ENCODE assay signal across 29 cellular contexts in the genomic region with DNA sequence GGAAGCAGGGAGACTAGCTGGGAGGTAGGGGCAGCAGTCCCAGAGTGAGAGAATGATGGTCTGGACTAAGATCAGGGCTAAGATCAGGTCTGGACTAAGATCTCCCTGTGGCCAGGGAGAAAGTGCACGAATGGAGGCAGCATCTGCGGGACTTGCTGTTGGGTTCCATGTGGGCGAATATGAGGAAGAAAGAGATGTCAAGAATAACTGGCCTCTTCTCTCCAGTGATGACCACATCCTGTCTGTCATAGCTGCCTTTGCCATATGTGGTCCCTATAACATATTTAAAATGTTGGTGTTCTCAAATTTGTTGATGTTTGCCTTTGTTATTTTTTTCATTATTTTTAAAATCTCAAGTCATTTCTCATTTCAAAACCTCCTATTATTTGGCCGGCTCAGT. TPM values are rescaled to one million over a fixed set of nuclear protein-coding genes. Genes with fewer than 3 reads are reported as not detected.
A peak's percentile ranks its signal among the peaks of the same experiment; 100 is the strongest.
DNase-seq lines count a peak whose midpoint lies in the region; ATAC-seq and TF ChIP-seq lines count a peak whose summit lies in the region.
"Had no signal": no experiment of that assay in that cellular context is flagged by ENCODE, and none has a peak within 500 bp of the region (broad histone marks: within the 10 kb centered on the region; RNA-seq: fewer than 3 reads in every experiment).

No MANE protein-coding gene starts in this region.

- no peak overlapping the region for H2BK15ac ChIP-seq in IMR-90 (ENCODE audit: low read depth, low read length)

- H3K14ac ChIP-seq in IMR-90 (replicated peaks; ENCODE audit: low read depth, low read length): no peak overlapping the region

- H3K27ac ChIP-seq in IMR-90 (ENCODE audit: insufficient read depth, low read length): no peak overlapping the region
- H3K27ac ChIP-seq in OCI-LY7 (ENCODE audit: low read depth, low read length, poor library complexity, severe bottlenecking): no peak overlapping the region
- H3K27ac ChIP-seq: left lung, parathyroid adenoma, SK-N-MC, thyroid gland had no signal

- no peak for TF ChIP-seq RAD21 in IMR-90 (IDR thresholded peaks at IDR 0.05; ENCODE audit: low read length)

- H3K79me2 ChIP-seq in OCI-LY7 (ENCODE audit: insufficient read depth, low read depth, low read length): no peaks in the 10 kb centered on the region
- H3K79me2 ChIP-seq: parathyroid adenoma had no signal

- intact Hi-C loops in activated CD4-positive, alpha-beta T cell treated with anti-CD3 and anti-CD28 coated beads for 36 hours (cut with DNase I, micrococcal nuclease): no loop called here
- intact Hi-C loops in IMR-90 (cut with micrococcal nuclease): no loop called here
- intact Hi-C loops in OCI-LY7 (cut with micrococcal nuclease; ENCODE audit: unreplicated experiment): no loop called here
- intact Hi-C loops in posterior vena cava (cut with DNase I): loop anchor here in 1 of 2 donors (10.0 kb wide), 1 partner anchor 1788 kb away; no protein-coding TSS in a partner anchor

- no peak overlapping the region for H3K27ac Mint-ChIP-seq in activated CD4-positive, alpha-beta T cell treated with anti-CD3 and anti-CD28 coated beads for 36 hours
- H3K27ac Mint-ChIP-seq: activated naive CD4-positive, alpha-beta T cell treated with anti-CD3 and anti-CD28 coated beads for 36 hours; brain had no signal

- no peaks in the 10 kb centered on the region for H3K27me3 Mint-ChIP-seq in activated CD4-positive, alpha-beta T cell treated with anti-CD3 and anti-CD28 coated beads for 36 hours
- H3K27me3 Mint-ChIP-seq: CD8-positive, alpha-beta memory T cell had no signal

- peaks cover 9% of the 10 kb centered on the region for H3K4me1 Mint-ChIP-seq in activated CD4-positive, alpha-beta T cell treated with anti-CD3 and anti-CD28 coated beads for 36 hours
- H3K4me1 Mint-ChIP-seq: brain, neural crest cell had no signal

- H2BK20ac ChIP-seq in IMR-90 (ENCODE audit: low read depth, low read length): no peak overlapping the region

- peak; percentile 26 for ATAC-seq in activated CD4-positive, alpha-beta T cell treated with anti-CD3 and anti-CD28 coated beads for 36 hours
- no peak for ATAC-seq in IMR-90 (ENCODE audit: low read depth)
- no peak for ATAC-seq in HG03025 (IDR thresholded peaks at IDR 0.05; ENCODE audit: low FRiP score, unreplicated experiment)
- ATAC-seq in activated CD4-positive, CD25-positive, alpha-beta regulatory T cell treated with anti-CD3 and anti-CD28 coated beads, Interleukin-2, amount 50 U/mL, for 24 hours: no peak
- ATAC-seq: esophagus mucosa, HepG2, left lung, PC-3 had no signal

- no peaks in the 10 kb centered on the region for H3K9me2 ChIP-seq in OCI-LY7 (ENCODE audit: insufficient read depth, low read length)

- H3K9me1 ChIP-seq in IMR-90 (ENCODE audit: insufficient read depth, low read length): no peaks in the 10 kb centered on the region

- no peak overlapping the region for H4K8ac ChIP-seq in IMR-90 (ENCODE audit: low read depth in 2 of 2, low read length in 2 of 2)

- no peak for TF ChIP-seq POLR2A in IMR-90 (IDR thresholded peaks at IDR 0.05; ENCODE audit: low read depth, low read length)

- no peak overlapping the region for H3K4me3 Mint-ChIP-seq in activated CD4-positive, alpha-beta T cell treated with anti-CD3 and anti-CD28 coated beads for 36 hours
- H3K4me3 Mint-ChIP-seq: activated naive CD4-positive, alpha-beta T cell treated with anti-CD3 and anti-CD28 coated beads for 36 hours; brain; CD8-positive, alpha-beta memory T cell; neural crest cell had no signal

- no peak for TF ChIP-seq CTCF in IMR-90 (conservative IDR thresholded peaks at IDR 0.05; ENCODE audit: low read depth, low read length)
- TF ChIP-seq CTCF in OCI-LY7 (conservative IDR thresholded peaks at IDR 0.05; ENCODE audit: low read length): no peak

- no peak overlapping the region for H2BK5ac ChIP-seq in IMR-90 (ENCODE audit: low read depth, low read length, poor library complexity, severe bottlenecking)

- dilution Hi-C loops in IMR-90 (cut with HindIII; ENCODE audit: low sequenced_read_pairs, unreplicated experiment): no loop called here

- BruUV-seq in IMR-90 (replicated peaks; lab: Mats Ljungman, UMichigan): no TSS peak
- no TSS peak for BruUV-seq in OCI-LY7 (replicated peaks; lab: Mats Ljungman, UMichigan)

- no CpG with 5 or more reads among the region's 4 CpGs for WGBS in IMR-90 (ENCODE audit: extremely low coverage in 2 of 2, insufficient read length in 1 of 2), 2 experiments

- no peak overlapping the region for H2BK120ac ChIP-seq in IMR-90 (ENCODE audit: low read depth, low read length)

- POLR2A ChIA-PET in activated CD4-positive, alpha-beta T cell treated with anti-CD3 and anti-CD28 coated beads for 36 hours (lab: Charles Lee): no interaction called here
- POLR2A ChIA-PET in IMR-90 (lab: Charles Lee; ENCODE audit: unreplicated experiment) (no interaction called here), OCI-LY7 (lab: Charles Lee) (interaction anchor here (0.6 to 4.8 kb wide), 5 partner anchors 12 to 64 kb away, joined by 3 to 46 read pairs (median 4); no protein-coding TSS in a partner anchor)

- no peaks in the 10 kb centered on the region for H4K20me1 ChIP-seq in IMR-90 (ENCODE audit: insufficient read depth, low read length)
- H4K20me1 ChIP-seq in OCI-LY7 (ENCODE audit: insufficient read depth, low read length): no peaks in the 10 kb centered on the region

- in situ Hi-C loops in IMR-90 (cut with MboI; ENCODE audit: low sequenced_read_pairs): no loop called here

- no peak overlapping the region for H3K18ac ChIP-seq in IMR-90 (ENCODE audit: low read depth, low read length)

- no peak overlapping the region for H3K4ac ChIP-seq in IMR-90 (ENCODE audit: low read depth, low read length)

- H3K4me2 ChIP-seq in IMR-90 (ENCODE audit: low read depth, low read length) (no peak overlapping the region), OCI-LY7 (ENCODE audit: low read length) (peak overlapping the region; percentile 17)

- no peak overlapping the region for H3K23ac ChIP-seq in IMR-90 (ENCODE audit: low read depth, low read length)

- CTCF ChIA-PET in activated CD4-positive, alpha-beta T cell treated with anti-CD3 and anti-CD28 coated beads for 36 hours (lab: Charles Lee): interaction anchor here (1.0 to 1.3 kb wide), 3 partner anchors 50 to 166 kb away, joined by 3 read pairs; no protein-coding TSS in a partner anchor
- CTCF ChIA-PET in IMR-90 (lab: Yijun Ruan, JAX): no interaction called here
- CTCF ChIA-PET in OCI-LY7 (lab: Charles Lee; ENCODE audit: unreplicated experiment): interaction anchor here (0.6 kb wide), 1 partner anchor 28 kb away, joined by 3 read pairs; no protein-coding TSS in a partner anchor

- no peaks in the 10 kb centered on the region; the same call in 1 of the 2 replicates for H3K27me3 ChIP-seq in IMR-90 (ENCODE audit: control insufficient read depth, insufficient read depth, low read length)
- H3K27me3 ChIP-seq: left lung, thyroid gland had no signal

- no peak overlapping the region for H2AK5ac ChIP-seq in IMR-90 (ENCODE audit: low read depth, low read length)

- H3K9ac ChIP-seq in IMR-90 (ENCODE audit: low read depth, low read length): no peak overlapping the region
- H3K9ac ChIP-seq: parathyroid adenoma had no signal

- no peaks in the 10 kb centered on the region for H3K79me1 ChIP-seq in IMR-90 (ENCODE audit: low read depth in 1 of 2, low read length in 2 of 2)

- H2AFZ ChIP-seq in IMR-90 (replicated peaks; ENCODE audit: low read length, poor library complexity) (peak overlapping the region; percentile 5), OCI-LY7 (ENCODE audit: low read length) (peak overlapping the region; percentile 6; the same call in 1 of the 2 replicates)
- H2AFZ ChIP-seq: parathyroid adenoma had no signal

- no peak overlapping the region for H4K91ac ChIP-seq in IMR-90 (ENCODE audit: insufficient read depth, low read depth, low read length)

- H4K5ac ChIP-seq in IMR-90 (ENCODE audit: low read depth, low read length): no peak overlapping the region

- no peak overlapping the region for H3K4me3 ChIP-seq in IMR-90 (ENCODE audit: insufficient read depth, low read depth, low read length)
- no peak overlapping the region for H3K4me3 ChIP-seq in OCI-LY7 (ENCODE audit: low read depth, low read length, poor library complexity, severe bottlenecking)
- H3K4me3 ChIP-seq: left lung, SK-N-MC, thyroid gland had no signal

- no peaks in the 10 kb centered on the region for H3K9me3 Mint-ChIP-seq in activated CD4-positive, alpha-beta T cell treated with anti-CD3 and anti-CD28 coated beads for 36 hours (ENCODE audit: low read depth)
- H3K9me3 Mint-ChIP-seq: activated naive CD4-positive, alpha-beta T cell treated with anti-CD3 and anti-CD28 coated beads for 36 hours; CD8-positive, alpha-beta memory T cell; neural crest cell had no signal

- H2AK9ac ChIP-seq in IMR-90 (replicated peaks; ENCODE audit: low read depth, low read length, poor library complexity): peak overlapping the region; percentile 50

- no peak overlapping the region for H3K56ac ChIP-seq in IMR-90 (ENCODE audit: extremely low read depth, insufficient read depth, low read length)

- no peaks in the 10 kb centered on the region for H3K4me1 ChIP-seq in IMR-90 (ENCODE audit: control insufficient read depth, insufficient read depth, low read length)
- H3K4me1 ChIP-seq in OCI-LY7 (ENCODE audit: insufficient read depth, low read length, poor library complexity, severe bottlenecking): peaks cover 65% of the 10 kb centered on the region
- H3K4me1 ChIP-seq: left lung, parathyroid adenoma, thyroid gland had no signal

- H3K9me3 ChIP-seq in IMR-90 (ENCODE audit: control insufficient read depth, insufficient read depth, low read length): no peaks in the 10 kb centered on the region
- no peaks in the 10 kb centered on the region for H3K9me3 ChIP-seq in OCI-LY7 (ENCODE audit: low read length)
- H3K9me3 ChIP-seq: left lung, thyroid gland had no signal

- no peak for DNase-seq in activated CD4-positive, alpha-beta T cell treated with anti-CD3 and anti-CD28 coated beads for 36 hours
- DNase-seq in activated CD4-positive, alpha-beta T cell treated with anti-CD3 and anti-CD28 coated beads for 48 hours: no peak
- no peak for DNase-seq in IMR-90
- DNase-seq in OCI-LY7 (ENCODE audit: low spot score): peak; percentile 52
- DNase-seq in posterior vena cava (ENCODE audit: low spot score): peak; percentile 11
- no peak for DNase-seq in T-helper 2 cell
- DNase-seq: activated CD4-positive, alpha-beta T cell treated with anti-CD3 and anti-CD28 coated beads, Interleukin-2, amount 50 U/mL, for 1 hour; activated naive CD4-positive, alpha-beta T cell treated with anti-CD3 and anti-CD28 coated beads for 36 hours; CD8-positive, alpha-beta memory T cell; dermis blood vessel endothelial cell; HCEC 1CT; islet precursor cell; left lung; mesenchymal stem cell; NCI-H1105; NCI-H187; NCI-H2171; PC-3; small intestine; thyroid gland had no signal

- H3K36me3 ChIP-seq in IMR-90 (ENCODE audit: control insufficient read depth, insufficient read depth, low read length): no peaks in the 10 kb centered on the region
- no peaks in the 10 kb centered on the region for H3K36me3 ChIP-seq in OCI-LY7 (ENCODE audit: insufficient read depth, low read length)
- H3K36me3 ChIP-seq: left lung, thyroid gland had no signal

- no peaks in the 10 kb centered on the region for H3K36me3 Mint-ChIP-seq in activated CD4-positive, alpha-beta T cell treated with anti-CD3 and anti-CD28 coated beads for 36 hours (ENCODE audit: low read depth)
- H3K36me3 Mint-ChIP-seq: brain; CD8-positive, alpha-beta memory T cell had no signal

RNA-seq across cellular contexts. Expression of a gene that starts 27.4 kb away (rescaled TPM):
- 10 to 100 TPM; 18.9 to 21.3 TPM for total RNA-seq in activated CD4-positive, alpha-beta T cell treated with anti-CD3 and anti-CD28 coated beads for 36 hours
- total RNA-seq in IMR-90 (2012; rRNA removed): not detected in 2 replicates
- polyA plus RNA-seq in IMR-90 (2012; rRNA removed): not detected in 2 replicates
- polyA plus RNA-seq in IMR-90 (2012; cell fraction: cytosol; rRNA removed): not detected in 2 replicates
- 0.02 TPM in 1 of 2 replicates, not detected in the other for polyA plus RNA-seq in IMR-90 (2012; cell fraction: nucleus; rRNA removed; ENCODE audit: low replicate concordance)
- total RNA-seq in OCI-LY7 (2014; rRNA removed; shearing (Covaris generic)): 1.4 and 3.3 TPM in 2 replicates
- total RNA-seq in OCI-LY7 (2022): 7.1 and 7.3 TPM in 2 replicates
- total RNA-seq in posterior vena cava: under 1 TPM in 1 of 2 donors, not detected in 1; 0.10 TPM
- total RNA-seq: dermis blood vessel endothelial cell, fibroblast of villous mesenchyme, HepG2, neural crest cell, PC-3, thyroid gland had no signal
- polyA plus RNA-seq: HepG2 had no signal

Comparison
In these comparisons a context has a peak if more than half of its experiments do, and no peak if none do; other contexts are left out.
1. DNase-seq: peak in OCI-LY7 (single experiment) and posterior vena cava (single experiment); none in activated CD4-positive, alpha-beta T cell treated with anti-CD3 and anti-CD28 coated beads for 36 hours (single experiment), activated CD4-positive, alpha-beta T cell treated with anti-CD3 and anti-CD28 coated beads for 48 hours (single experiment), IMR-90 (single experiment) and T-helper 2 cell (0 of 5).